26 cellular contexts compared by ENCODE assay signal in genomic region chr1:30328401-30329262, GRCh38.
"Had no signal": no experiment of that assay in that cellular context is flagged by ENCODE, and none has a peak within 500 bp of the region (broad histone marks: within the 10 kb centered on the region; RNA-seq: fewer than 3 reads in every experiment).

No MANE protein-coding gene starts in this region.

- H3K27me3 Mint-ChIP-seq: activated naive CD4-positive, alpha-beta T cell treated with anti-CD3 and anti-CD28 coated beads, Interleukin-2, amount 50 U/mL, for 24 hours had no signal

- H3K4me3 Mint-ChIP-seq: activated naive CD4-positive, alpha-beta T cell treated with anti-CD3 and anti-CD28 coated beads, Interleukin-2, amount 50 U/mL, for 24 hours; activated T-helper 1 cell treated with anti-CD3 and anti-CD28 coated beads, Interleukin-12 subunit alpha, Interleukin-12 subunit beta, Interleukin-2, Interleukin-4 antibody, amounts not matched to agents 30 ng/mL and 10 ng/mL and 1 ng/mL, durations not matched to agents 14 hours and 24 hours and 36 hours; brain; immature natural killer cell; naive thymus-derived CD8-positive, alpha-beta T cell; T-helper 1 cell treated with Interleukin-12 subunit alpha and Interleukin-12 subunit beta and Interleukin-4 antibody, amounts not matched to agents 30 μg/mL and 1 μg/mL, for 36 hours had no signal

- ATAC-seq: esophagus mucosa; naive thymus-derived CD8-positive, alpha-beta T cell; stimulated activated naive CD8-positive, alpha-beta T cell treated with anti-CD3 and anti-CD28 coated beads, Interleukin-15, Interleukin-2, amounts not matched to agents 100 U/mL and 50 U/mL, for 24 hours; upper lobe of right lung had no signal

- H3K27ac ChIP-seq: hepatocyte, left ventricle myocardium inferior, parathyroid adenoma, thyroid gland, upper lobe of right lung had no signal

- H3K4me2 ChIP-seq: hepatocyte had no signal

- H2AFZ ChIP-seq: hepatocyte, parathyroid adenoma had no signal

- H3K9me3 Mint-ChIP-seq: activated naive CD4-positive, alpha-beta T cell treated with anti-CD3 and anti-CD28 coated beads, Interleukin-2, amount 50 U/mL, for 24 hours; activated T-helper 1 cell treated with anti-CD3 and anti-CD28 coated beads, Interleukin-12 subunit alpha, Interleukin-12 subunit beta, Interleukin-2, Interleukin-4 antibody, amounts not matched to agents 30 ng/mL and 10 ng/mL and 1 ng/mL, durations not matched to agents 14 hours and 24 hours and 36 hours; immature natural killer cell; naive thymus-derived CD8-positive, alpha-beta T cell; T-helper 1 cell treated with Interleukin-12 subunit alpha and Interleukin-12 subunit beta and Interleukin-4 antibody, amounts not matched to agents 30 μg/mL and 1 μg/mL, for 36 hours had no signal

- H3K4me1 ChIP-seq: left ventricle myocardium inferior, parathyroid adenoma, thyroid gland, upper lobe of right lung had no signal

- H3K27me3 ChIP-seq: hepatocyte, thyroid gland had no signal

- H3K36me3 Mint-ChIP-seq: activated naive CD4-positive, alpha-beta T cell treated with anti-CD3 and anti-CD28 coated beads, Interleukin-2, amount 50 U/mL, for 24 hours; brain; immature natural killer cell; naive thymus-derived CD8-positive, alpha-beta T cell had no signal

- H3K36me3 ChIP-seq: left ventricle myocardium inferior, thyroid gland, upper lobe of right lung had no signal

- H3K9me3 ChIP-seq: left ventricle myocardium inferior, thyroid gland, upper lobe of right lung had no signal

- H3K9ac ChIP-seq: parathyroid adenoma had no signal

- H3K4me1 Mint-ChIP-seq: activated naive CD4-positive, alpha-beta T cell treated with anti-CD3 and anti-CD28 coated beads, Interleukin-2, amount 50 U/mL, for 24 hours; immature natural killer cell; naive thymus-derived CD8-positive, alpha-beta T cell had no signal

- H3K27ac Mint-ChIP-seq: activated naive CD4-positive, alpha-beta T cell treated with anti-CD3 and anti-CD28 coated beads, Interleukin-2, amount 50 U/mL, for 24 hours; activated T-helper 1 cell treated with anti-CD3 and anti-CD28 coated beads, Interleukin-12 subunit alpha, Interleukin-12 subunit beta, Interleukin-2, Interleukin-4 antibody, amounts not matched to agents 30 ng/mL and 10 ng/mL and 1 ng/mL, durations not matched to agents 14 hours and 24 hours and 36 hours; brain; immature natural killer cell; T-helper 1 cell treated with Interleukin-12 subunit alpha and Interleukin-12 subunit beta and Interleukin-4 antibody, amounts not matched to agents 30 μg/mL and 1 μg/mL, for 36 hours had no signal

- DNase-seq: activated CD4-positive, alpha-beta T cell treated with anti-CD3 and anti-CD28 coated beads for 4 hours; activated CD4-positive, alpha-beta T cell treated with anti-CD3 and anti-CD28 coated beads, Interleukin-2, amount 50 U/mL, for 48 hours; activated CD4-positive, CD25-positive, alpha-beta regulatory T cell; activated gamma-delta T cell treated with Interleukin-2 at 50 U/mL for 16 hours; anterior cingulate cortex; caudate nucleus; dermis blood vessel endothelial cell; effector memory CD4-positive, alpha-beta T cell; glutamatergic neuron; immature natural killer cell; kidney glomerular epithelial cell; left ventricle myocardium inferior; mesenchymal stem cell; stimulated activated CD4-positive, alpha-beta T cell treated with anti-CD3 and anti-CD28 coated beads, Interleukin-4, amount 100 ng/mL, for 24 hours; stimulated activated naive CD8-positive, alpha-beta T cell treated with anti-CD3 and anti-CD28 coated beads, Interleukin-15, Interleukin-2, amounts not matched to agents 100 U/mL and 50 U/mL, for 24 hours; substantia nigra; thyroid gland; upper lobe of right lung had no signal

- H3K4me3 ChIP-seq: hepatocyte, left ventricle myocardium inferior, thyroid gland, upper lobe of right lung had no signal
